ENCODE assay signal across 25 cellular contexts in genomic region chr5:147661576-147661975, GRCh38.
DNase-seq lines count a peak whose midpoint lies in the region; ATAC-seq and TF ChIP-seq lines count a peak whose summit lies in the region.
"Had no signal": no experiment of that assay in that cellular context is flagged by ENCODE, and none has a peak within 500 bp of the region (broad histone marks: within the 10 kb centered on the region; RNA-seq: fewer than 3 reads in every experiment).

No MANE protein-coding gene starts in this region.

- no peaks in the 10 kb centered on the region for H3K27me3 ChIP-seq in mammary epithelial cell (ENCODE audit: insufficient read depth, low read length)
- no peaks in the 10 kb centered on the region for H3K27me3 ChIP-seq in tibial artery
- H3K27me3 ChIP-seq: neutrophil, spleen, upper lobe of right lung had no signal

- no peaks in the 10 kb centered on the region for H4K20me1 ChIP-seq in mammary epithelial cell (ENCODE audit: insufficient read depth, low read length)

- no peak overlapping the region for H3K4me3 Mint-ChIP-seq in MCF 10A (ENCODE audit: unreplicated experiment)
- H3K4me3 Mint-ChIP-seq: activated CD8-positive, alpha-beta T cell treated with anti-CD3 and anti-CD28 coated beads, Interleukin-2, amount 10 ng/mL, durations not matched to agents 7 days and 5 days; activated naive CD8-positive, alpha-beta T cell treated with anti-CD3 and anti-CD28 coated beads for 36 hours; CD4-positive, CD25-positive, alpha-beta regulatory T cell; HFFc6; memory B cell had no signal

- H3K4me2 ChIP-seq in mammary epithelial cell (ENCODE audit: insufficient read depth, low read depth, low read length): no peak overlapping the region

- TF ChIP-seq CTCF in MCF 10A (IDR thresholded peaks at IDR 0.05; ENCODE audit: unreplicated experiment) (no peak), mammary epithelial cell (conservative IDR thresholded peaks at IDR 0.05 in 1 of 2, IDR thresholded peaks at IDR 0.05 in 1 of 2; ENCODE audit: extremely low read depth in 1 of 2, insufficient read depth in 1 of 2, low read depth in 1 of 2, low read length in 2 of 2) (no peak), epithelial cell of esophagus (IDR thresholded peaks at IDR 0.05; ENCODE audit: insufficient read depth, low read depth, low read length, missing control alignments) (no peak), tibial artery (IDR thresholded peaks at IDR 0.05) (no peak)

- no peak overlapping the region for H3K27ac ChIP-seq in mammary epithelial cell (ENCODE audit: insufficient read depth, low read depth, low read length)
- H3K27ac ChIP-seq in tibial artery: no peak overlapping the region
- H3K27ac ChIP-seq: 22Rv1, neutrophil, spleen, upper lobe of right lung had no signal

- peaks cover 2% of the 10 kb centered on the region for H3K9me3 Mint-ChIP-seq in MCF 10A (ENCODE audit: unreplicated experiment)

- no peaks in the 10 kb centered on the region for H3K36me3 Mint-ChIP-seq in MCF 10A (ENCODE audit: insufficient read depth, unreplicated experiment)
- H3K36me3 Mint-ChIP-seq: activated naive CD8-positive, alpha-beta T cell treated with anti-CD3 and anti-CD28 coated beads for 36 hours; CD4-positive, CD25-positive, alpha-beta regulatory T cell had no signal

- DNase-seq in MCF 10A (ENCODE audit: unreplicated experiment) (peak; percentile 40), mammary epithelial cell (no peak), epithelial cell of esophagus (ENCODE audit: low read depth) (peak; percentile 25), non-pigmented ciliary epithelial cell (ENCODE audit: low read depth) (peak; percentile 30), tibial artery (no peak), HuH-7 (ENCODE audit: low spot score) (no peak)
- DNase-seq: activated CD4-positive, alpha-beta T cell treated with anti-CD3 and anti-CD28 coated beads for 1 hour; activated CD8-positive, alpha-beta T cell treated with anti-CD3 and anti-CD28 coated beads, Interleukin-2, amount 10 ng/mL, durations not matched to agents 7 days and 5 days; activated naive CD8-positive, alpha-beta T cell treated with anti-CD3 and anti-CD28 coated beads for 36 hours; CD4-positive, CD25-positive, alpha-beta regulatory T cell; GOT3; HFFc6; NCI-H1092 treated with DMSO at 0.1 percent for 48 hours; NCI-H187 treated with DMSO at 0.1 percent for 48 hours; NCI-H524 treated with DMSO at 0.1 percent for 48 hours; Right ventricle myocardium superior; spleen; upper lobe of right lung had no signal

- H3K79me2 ChIP-seq in mammary epithelial cell (ENCODE audit: insufficient read depth, low read length): no peaks in the 10 kb centered on the region

- H3K9ac ChIP-seq in mammary epithelial cell (ENCODE audit: insufficient read depth, low read length): no peak overlapping the region

- H3K4me1 ChIP-seq in mammary epithelial cell (ENCODE audit: insufficient read depth, low read length) (no peaks in the 10 kb centered on the region), tibial artery (no peaks in the 10 kb centered on the region)
- H3K4me1 ChIP-seq: spleen, upper lobe of right lung had no signal

- BruUV-seq in MCF 10A (replicated peaks; lab: Mats Ljungman, UMichigan) (no TSS peak), mammary epithelial cell (replicated peaks; lab: Mats Ljungman, UMichigan) (no TSS peak)

- CTCF ChIA-PET in MCF 10A (lab: Yijun Ruan, JAX) (interaction anchor here (0.7 to 2.1 kb wide), 3 partner anchors 18 to 33 kb away, joined by 3 to 8 read pairs (median 3); no protein-coding TSS in a partner anchor), mammary epithelial cell (lab: Charles Lee; ENCODE audit: low non-redundant PET) (no interaction called here)

- in situ Hi-C loops in mammary epithelial cell (cut with MboI; ENCODE audit: low sequenced_read_pairs in 2 of 2): no loop called here

- 80% methylated on average over 5 of the region's 5 CpGs for WGBS in mammary epithelial cell (ENCODE audit: low coverage, missing lambda C conversion rate)

- no peak overlapping the region for H3K4me3 ChIP-seq in mammary epithelial cell (replicated peaks in 1 of 3; ENCODE audit: insufficient read depth in 1 of 3, low read depth in 2 of 3, low read length in 3 of 3)
- no peak overlapping the region for H3K4me3 ChIP-seq in epithelial cell of esophagus (ENCODE audit: low read length)
- H3K4me3 ChIP-seq in tibial artery: no peak overlapping the region
- H3K4me3 ChIP-seq: GM12878, spleen, upper lobe of right lung had no signal

- intact Hi-C loops in MCF 10A (cut with micrococcal nuclease): no loop called here
- intact Hi-C loops in mammary epithelial cell (cut with micrococcal nuclease): no loop called here
- intact Hi-C loops in tibial artery (cut with DNase I; ENCODE audit: low total_unique reads): no loop called here

- H2AFZ ChIP-seq in mammary epithelial cell (ENCODE audit: low read depth, low read length): no peak overlapping the region

- POLR2A ChIA-PET in MCF 10A (lab: Yijun Ruan, JAX): no interaction called here

- peaks cover 16% of the 10 kb centered on the region for H3K27me3 Mint-ChIP-seq in MCF 10A (ENCODE audit: insufficient read depth, unreplicated experiment)
- H3K27me3 Mint-ChIP-seq: activated naive CD8-positive, alpha-beta T cell treated with anti-CD3 and anti-CD28 coated beads for 36 hours; CD4-positive, CD25-positive, alpha-beta regulatory T cell had no signal

- no peak overlapping the region for H3K27ac Mint-ChIP-seq in MCF 10A (ENCODE audit: low read depth, unreplicated experiment)
- H3K27ac Mint-ChIP-seq: activated CD8-positive, alpha-beta T cell treated with anti-CD3 and anti-CD28 coated beads, Interleukin-2, amount 10 ng/mL, durations not matched to agents 7 days and 5 days; activated naive CD8-positive, alpha-beta T cell treated with anti-CD3 and anti-CD28 coated beads for 36 hours; CD4-positive, CD25-positive, alpha-beta regulatory T cell; HFFc6; memory B cell had no signal

- ATAC-seq in HG03280 (IDR thresholded peaks at IDR 0.05; ENCODE audit: unreplicated experiment) (no peak), HG03139 (IDR thresholded peaks at IDR 0.05; ENCODE audit: unreplicated experiment) (no peak)
- ATAC-seq: activated CD8-positive, alpha-beta T cell treated with anti-CD3 and anti-CD28 coated beads, Interleukin-2, amount 10 ng/mL, durations not matched to agents 7 days and 5 days; GM12878; HepG2; upper lobe of right lung had no signal

- H3K4me1 Mint-ChIP-seq in MCF 10A (ENCODE audit: insufficient read depth, unreplicated experiment): no peaks in the 10 kb centered on the region
- H3K4me1 Mint-ChIP-seq: activated naive CD8-positive, alpha-beta T cell treated with anti-CD3 and anti-CD28 coated beads for 36 hours; CD4-positive, CD25-positive, alpha-beta regulatory T cell; memory B cell had no signal

- dilution Hi-C loops in mammary epithelial cell (cut with HindIII; ENCODE audit: low sequenced_read_pairs): no loop called here

- no peaks in the 10 kb centered on the region for H3K36me3 ChIP-seq in mammary epithelial cell (ENCODE audit: insufficient read depth, low read length)
- no peaks in the 10 kb centered on the region for H3K36me3 ChIP-seq in tibial artery
- H3K36me3 ChIP-seq: neutrophil, spleen, upper lobe of right lung had no signal

- H3K9me3 ChIP-seq in mammary epithelial cell (replicated peaks; ENCODE audit: insufficient read depth, low read length) (no peaks in the 10 kb centered on the region), tibial artery (peaks cover 0 to 6% (median 0%) of the 10 kb centered on the region in 3 donors)
- H3K9me3 ChIP-seq: neutrophil, upper lobe of right lung had no signal

Comparison
In these comparisons a context has a peak if more than half of its experiments do, and no peak if none do; other contexts are left out.
1. DNase-seq: peak in MCF 10A (single experiment), epithelial cell of esophagus (single experiment) and non-pigmented ciliary epithelial cell (single experiment); none in mammary epithelial cell (single experiment), tibial artery (0 of 2) and HuH-7 (single experiment).